9 cellular contexts compared by ENCODE assay signal in genomic region chr13:110308377-110309158, GRCh38. TPM values are rescaled to one million over a fixed set of nuclear protein-coding genes. Genes with fewer than 3 reads are reported as not detected.
DNase-seq lines count a peak whose midpoint lies in the region; ATAC-seq and TF ChIP-seq lines count a peak whose summit lies in the region.
"Had no signal": no experiment of that assay in that cellular context is flagged by ENCODE, and none has a peak within 500 bp of the region (broad histone marks: within the 10 kb centered on the region; RNA-seq: fewer than 3 reads in every experiment).

No MANE protein-coding gene starts in this region.

- peak overlapping the region; percentile 96 for H3K27ac Mint-ChIP-seq in neural crest cell (ENCODE audit: unreplicated experiment)
- H3K27ac Mint-ChIP-seq in CD8-positive, alpha-beta memory T cell: no peak overlapping the region
- H3K27ac Mint-ChIP-seq in CD8-positive, alpha-beta T cell: no peak overlapping the region

- H3K9ac ChIP-seq in NT2/D1 (ENCODE audit: insufficient read length, low read depth): peak overlapping the region; percentile 85

- no peaks in the 10 kb centered on the region for H3K36me3 Mint-ChIP-seq in neural crest cell (ENCODE audit: low read depth)
- no peaks in the 10 kb centered on the region for H3K36me3 Mint-ChIP-seq in CD8-positive, alpha-beta memory T cell
- H3K36me3 Mint-ChIP-seq in CD8-positive, alpha-beta T cell: no peaks in the 10 kb centered on the region

- DNase-seq in COLO668 (lab: John Stamatoyannopoulos, UW; ENCODE audit: unreplicated experiment) (peak; percentile 54), NT2/D1 (ENCODE audit: low read depth, low spot score) (no peak), fibroblast of mammary gland (ENCODE audit: low read depth) (peak; percentile 64), neural crest cell (ENCODE audit: low read depth, low spot score) (peak; percentile 50), HPDE6-E6E7 (ENCODE audit: extremely low spot score) (no peak)
- DNase-seq in CD8-positive, alpha-beta memory T cell: no peak
- DNase-seq in CD8-positive, alpha-beta T cell: no peak
- DNase-seq: effector CD4-positive, alpha-beta T cell had no signal

- H3K27me3 ChIP-seq in NT2/D1 (ENCODE audit: insufficient read depth, insufficient read length): no peaks in the 10 kb centered on the region
- H3K27me3 ChIP-seq in CD8-positive, alpha-beta memory T cell (ENCODE audit: insufficient read depth, low read length, poor library complexity, severe bottlenecking): peaks cover 7% of the 10 kb centered on the region
- no peaks in the 10 kb centered on the region for H3K27me3 ChIP-seq in CD8-positive, alpha-beta T cell (ENCODE audit: insufficient read depth, low read length)

- peaks cover 42% of the 10 kb centered on the region for H3K4me1 Mint-ChIP-seq in neural crest cell
- H3K4me1 Mint-ChIP-seq in CD8-positive, alpha-beta memory T cell: peaks cover 0 to 11% (median 5%) of the 10 kb centered on the region in 3 donors
- H3K4me1 Mint-ChIP-seq in CD8-positive, alpha-beta T cell (ENCODE audit: low read depth): no peaks in the 10 kb centered on the region

- CTCF ChIA-PET in CD8-positive, alpha-beta memory T cell (lab: Charles Lee): no interaction called here
- CTCF ChIA-PET in CD8-positive, alpha-beta T cell (lab: Charles Lee): no interaction called here

- no peaks in the 10 kb centered on the region for H3K9me3 ChIP-seq in NT2/D1 (ENCODE audit: insufficient read depth, low read length)
- no peaks in the 10 kb centered on the region for H3K9me3 ChIP-seq in CD8-positive, alpha-beta memory T cell (ENCODE audit: low read length)
- H3K9me3 ChIP-seq in CD8-positive, alpha-beta T cell (ENCODE audit: low read length): no peaks in the 10 kb centered on the region

- ATAC-seq in CD8-positive, alpha-beta T cell: no peak
- ATAC-seq in GM19324 (IDR thresholded peaks at IDR 0.05; ENCODE audit: low FRiP score, unreplicated experiment): no peak

- TF ChIP-seq CTCF in fibroblast of mammary gland (conservative IDR thresholded peaks at IDR 0.05; ENCODE audit: control insufficient read depth, insufficient read depth, low read depth, low read length) (no peak), neural crest cell (conservative IDR thresholded peaks at IDR 0.05) (no peak)
- no peak for TF ChIP-seq CTCF in CD8-positive, alpha-beta T cell (IDR thresholded peaks at IDR 0.05)

- intact Hi-C loops in CD8-positive, alpha-beta T cell (cut with DNase I, micrococcal nuclease): no loop called here

- no peaks in the 10 kb centered on the region for H3K9me3 Mint-ChIP-seq in neural crest cell
- H3K9me3 Mint-ChIP-seq in CD8-positive, alpha-beta memory T cell: no peaks in the 10 kb centered on the region
- no peaks in the 10 kb centered on the region for H3K9me3 Mint-ChIP-seq in CD8-positive, alpha-beta T cell

- peaks cover 4% of the 10 kb centered on the region for H3K27me3 Mint-ChIP-seq in neural crest cell (ENCODE audit: low read depth)
- H3K27me3 Mint-ChIP-seq in CD8-positive, alpha-beta memory T cell: peaks cover 34 to 67% of the 10 kb centered on the region in 2 donors
- H3K27me3 Mint-ChIP-seq in CD8-positive, alpha-beta T cell (ENCODE audit: low read depth): peaks cover 64% of the 10 kb centered on the region

- H3K36me3 ChIP-seq in NT2/D1 (ENCODE audit: insufficient read depth, insufficient read length, low read length): peaks cover 37% of the 10 kb centered on the region
- H3K36me3 ChIP-seq in CD8-positive, alpha-beta memory T cell (ENCODE audit: insufficient read depth, low read length): no peaks in the 10 kb centered on the region
- H3K36me3 ChIP-seq in CD8-positive, alpha-beta T cell (ENCODE audit: insufficient read depth, low read length): no peaks in the 10 kb centered on the region

- peak overlapping the region; percentile 98 for H3K4me3 Mint-ChIP-seq in neural crest cell
- H3K4me3 Mint-ChIP-seq in CD8-positive, alpha-beta memory T cell: no peak overlapping the region
- no peak overlapping the region for H3K4me3 Mint-ChIP-seq in CD8-positive, alpha-beta T cell

- H3K4me3 ChIP-seq in NT2/D1 (ENCODE audit: insufficient read length, low read depth) (peak overlapping the region; percentile 73), fibroblast of mammary gland (ENCODE audit: control insufficient read depth, low read depth, low read length) (peak overlapping the region; percentile 77)
- no peak overlapping the region for H3K4me3 ChIP-seq in CD8-positive, alpha-beta memory T cell (ENCODE audit: low read length)
- no peak overlapping the region for H3K4me3 ChIP-seq in CD8-positive, alpha-beta T cell (ENCODE audit: low read depth, low read length)

- H3K4me1 ChIP-seq in NT2/D1 (ENCODE audit: insufficient read depth, insufficient read length): peaks cover 7% of the 10 kb centered on the region
- no peaks in the 10 kb centered on the region for H3K4me1 ChIP-seq in CD8-positive, alpha-beta memory T cell (ENCODE audit: insufficient read depth, low read length)
- no peaks in the 10 kb centered on the region for H3K4me1 ChIP-seq in CD8-positive, alpha-beta T cell (ENCODE audit: insufficient read depth, low read length)

- POLR2A ChIA-PET in CD8-positive, alpha-beta memory T cell (lab: Charles Lee): no interaction called here
- POLR2A ChIA-PET in CD8-positive, alpha-beta T cell (lab: Charles Lee): no interaction called here

- H3K27ac ChIP-seq in CD8-positive, alpha-beta memory T cell (ENCODE audit: low read depth, low read length): no peak overlapping the region
- no peak overlapping the region for H3K27ac ChIP-seq in CD8-positive, alpha-beta T cell (ENCODE audit: low read depth, low read length)

RNA-seq across cellular contexts. Expression of gene COL4A2, which starts 1.5 kb away (rescaled TPM):
- 159 and 164 TPM in 2 replicates for total RNA-seq in neural crest cell
- total RNA-seq in CD8-positive, alpha-beta memory T cell: not detected
- polyA plus RNA-seq in CD8-positive, alpha-beta memory T cell: not detected
- total RNA-seq in CD8-positive, alpha-beta T cell: not detected

RNA-seq across cellular contexts. Expression of gene COL4A1, which starts 1.6 kb away (rescaled TPM):
- total RNA-seq in neural crest cell: 65.5 and 67.9 TPM in 2 replicates
- total RNA-seq in CD8-positive, alpha-beta memory T cell: not detected
- not detected for polyA plus RNA-seq in CD8-positive, alpha-beta memory T cell
- not detected for total RNA-seq in CD8-positive, alpha-beta T cell

Comparison
In these comparisons a context has a peak if more than half of its experiments do, and no peak if none do; other contexts are left out.
1. DNase-seq: peak in COLO668 (single experiment), fibroblast of mammary gland (single experiment) and neural crest cell (single experiment); none in NT2/D1 (single experiment), CD8-positive, alpha-beta memory T cell (0 of 5), HPDE6-E6E7 (single experiment) and CD8-positive, alpha-beta T cell (0 of 7).
2. H3K4me3 ChIP-seq: peak in NT2/D1 (single experiment) and fibroblast of mammary gland (single experiment); none in CD8-positive, alpha-beta memory T cell (single experiment) and CD8-positive, alpha-beta T cell (single experiment).
3. RNA of gene COL4A2, which starts 1.5 kb away (total RNA-seq): 159 to 164 TPM in neural crest cell; not detected in CD8-positive, alpha-beta T cell and not detected in CD8-positive, alpha-beta memory T cell; every median in the first group is over 100 times any median in the second.
4. RNA of gene COL4A1, which starts 1.6 kb away (total RNA-seq): 65.5 to 67.9 TPM in neural crest cell; not detected in CD8-positive, alpha-beta memory T cell and not detected in CD8-positive, alpha-beta T cell; every median in the first group is over 10 times any median in the second.